ENCODE assay signal across 9 cellular contexts in genomic region chr17:7313028-7313889, GRCh38. TPM values are rescaled to one million over a fixed set of nuclear protein-coding genes. Genes with fewer than 3 reads are reported as not detected.
DNase-seq lines count a peak whose midpoint lies in the region; ATAC-seq and TF ChIP-seq lines count a peak whose summit lies in the region.
"Had no signal": no experiment of that assay in that cellular context is flagged by ENCODE, and none has a peak within 500 bp of the region (broad histone marks: within the 10 kb centered on the region; RNA-seq: fewer than 3 reads in every experiment).

No MANE protein-coding gene starts in this region.

- DNase-seq in A172 (ENCODE audit: low spot score) (peak; percentile 14), WTC11 (ENCODE audit: low spot score) (no peak), foreskin keratinocyte (no peak), tibial artery (no peak), head of caudate nucleus (no peak), NCI-H1694 treated with DMSO at 0.1 percent for 48 hours (lab: John Stamatoyannopoulos, UW) (no peak)
- DNase-seq: NCI-H187 had no signal

- TF ChIP-seq POLR2A in GM18526 (IDR thresholded peaks at IDR 0.05; ENCODE audit: extremely low read depth, insufficient read length): peak; percentile 11

- H3K4me1 Mint-ChIP-seq in WTC11: peaks cover 41% of the 10 kb centered on the region

- H3K4me3 ChIP-seq in tibial artery: no peak overlapping the region

- H3K36me3 ChIP-seq in tibial artery: peaks cover 45 to 68% (median 59%) of the 10 kb centered on the region in 3 donors

- peak overlapping the region; percentile 70 for H3K27ac Mint-ChIP-seq in WTC11

- H3K36me3 Mint-ChIP-seq in WTC11: peaks cover 54% of the 10 kb centered on the region

- H3K27me3 ChIP-seq in foreskin keratinocyte: no peaks in the 10 kb centered on the region
- H3K27me3 ChIP-seq in tibial artery: no peaks in the 10 kb centered on the region

- intact Hi-C loops in tibial artery (cut with DNase I; ENCODE audit: low total_unique reads) (no loop called here), head of caudate nucleus (cut with DNase I) (no loop called here)

- no peaks in the 10 kb centered on the region for H3K9me3 Mint-ChIP-seq in WTC11

- no peaks in the 10 kb centered on the region for H3K9me3 ChIP-seq in tibial artery

- H3K4me3 Mint-ChIP-seq in WTC11: peak overlapping the region; percentile 73

- H3K27ac ChIP-seq in foreskin keratinocyte: no peak overlapping the region
- no peak overlapping the region for H3K27ac ChIP-seq in tibial artery

- H3K4me1 ChIP-seq in foreskin keratinocyte (no peaks in the 10 kb centered on the region), tibial artery (peaks cover 0 to 62% (median 48%) of the 10 kb centered on the region in 4 donors)

- no peaks in the 10 kb centered on the region for H3K27me3 Mint-ChIP-seq in WTC11 (ENCODE audit: low read depth)

- CTCF ChIA-PET in WTC11 (lab: Charles Lee): interaction anchor here (0.8 to 3.3 kb wide), 14 partner anchors 16 to 267 kb away, joined by 3 to 19 read pairs (median 5); partner anchors contain the start of genes GABARAP, NEURL4, SLC2A4 and TMEM256

- TF ChIP-seq CTCF in WTC11 (IDR thresholded peaks at IDR 0.05) (no peak), foreskin keratinocyte (conservative IDR thresholded peaks at IDR 0.05) (peak; percentile 14), tibial artery (IDR thresholded peaks at IDR 0.05) (no peak)

- peak; percentile 59 for ATAC-seq in WTC11
- ATAC-seq in foreskin keratinocyte: peak; percentile 8
- ATAC-seq in HG03175 (IDR thresholded peaks at IDR 0.05; ENCODE audit: unreplicated experiment): no peak

- POLR2A ChIA-PET in WTC11 (lab: Charles Lee): interaction anchor here (1.3 to 3.9 kb wide), 3 partner anchors 16 to 247 kb away, joined by 3 to 21 read pairs (median 4); partner anchors contain the start of genes ACADVL, DLG4 and NEURL4

TF ChIP-seq in WTC11, 78 proteins besides CTCF, POLR2A, EP300 and RAD21:
- peak; percentile 82 for TF ChIP-seq EMX1 (CRISPR knock-in tag; IDR thresholded peaks at IDR 0.05)
- peak; percentile 73 for TF ChIP-seq ZNF671 (CRISPR knock-in tag; IDR thresholded peaks at IDR 0.05)
- no peak; the same call in 1 of the 2 replicates for TF ChIP-seq ERG (CRISPR knock-in tag; IDR thresholded peaks at IDR 0.05)

RNA-seq across cellular contexts. Expression of gene GPS2, which starts 1.9 kb away (rescaled TPM):
- total RNA-seq in A172 (2014; rRNA removed; shearing (Covaris generic)): 100 and 114 TPM in 2 replicates
- total RNA-seq in WTC11 (2021) (42.2 to 55.9 TPM (median 44.7 TPM) in 3 replicates), foreskin keratinocyte (52.0 and 63.8 TPM in 2 replicates)
- 59.8 and 71.0 TPM in 2 replicates for polyA plus RNA-seq in foreskin keratinocyte

RNA-seq across cellular contexts. Expression of gene EIF5A, which starts 5.8 kb away (rescaled TPM):
- total RNA-seq in A172 (2014; rRNA removed; shearing (Covaris generic)): 844 and 911 TPM in 2 replicates
- total RNA-seq in WTC11 (2021) (929 to 1,021 TPM (median 936 TPM) in 3 replicates), foreskin keratinocyte (922 and 1,087 TPM in 2 replicates)
- polyA plus RNA-seq in foreskin keratinocyte: 1,285 and 1,536 TPM in 2 replicates

RNA-seq across cellular contexts. Expression of gene NEURL4, which starts 15.9 kb away (rescaled TPM):
- 9.8 and 12.2 TPM in 2 replicates for total RNA-seq in A172 (2014; rRNA removed; shearing (Covaris generic))
- total RNA-seq in WTC11 (2021) (44.3 to 64.4 TPM (median 50.2 TPM) in 3 replicates), foreskin keratinocyte (20.0 and 22.7 TPM in 2 replicates)
- 11.4 and 14.1 TPM in 2 replicates for polyA plus RNA-seq in foreskin keratinocyte

RNA-seq across cellular contexts. Expression of gene YBX2, which starts 18.8 kb away (rescaled TPM):
- 0.86 and 1.1 TPM in 2 replicates for total RNA-seq in A172 (2014; rRNA removed; shearing (Covaris generic))
- total RNA-seq in WTC11 (2021) (26.8 to 36.5 TPM (median 35.2 TPM) in 3 replicates), foreskin keratinocyte (0.32 and 0.88 TPM in 2 replicates)
- polyA plus RNA-seq in foreskin keratinocyte: 0.36 and 0.57 TPM in 2 replicates

RNA-seq across cellular contexts. Expression of gene ACAP1, which starts 23.1 kb away (rescaled TPM):
- total RNA-seq in A172 (2014; rRNA removed; shearing (Covaris generic)): 0.90 and 4.1 TPM in 2 replicates
- total RNA-seq in WTC11 (2021): 58.6 to 63.9 TPM (median 60.6 TPM) in 3 replicates
- 3.7 and 7.6 TPM in 2 replicates for total RNA-seq in foreskin keratinocyte
- 3.5 and 4.0 TPM in 2 replicates for polyA plus RNA-seq in foreskin keratinocyte
